8 cellular contexts compared by ENCODE assay signal in genomic region chr11:76859708-76860233, GRCh38. TPM values are rescaled to one million over a fixed set of nuclear protein-coding genes. Genes with fewer than 3 reads are reported as not detected.
DNase-seq lines count a peak whose midpoint lies in the region; ATAC-seq and TF ChIP-seq lines count a peak whose summit lies in the region.

No MANE protein-coding gene starts in this region.

- H3K9ac ChIP-seq in mesendoderm (ENCODE audit: low read length), result no peak overlapping the region

- peaks cover 4% of the 10 kb centered on the region for H3K36me3 Mint-ChIP-seq in activated T-cell treated with anti-CD3 and anti-CD28 coated beads, Interleukin-2, amount 50 U/mL, for 24 hours (ENCODE audit: low read depth)
- no peaks in the 10 kb centered on the region for H3K36me3 Mint-ChIP-seq in activated T-helper 17 cell treated with anti-CD3 and anti-CD28 coated beads, Interleukin-2, amount 50 U/mL, for 72 hours (ENCODE audit: low read depth)
- H3K36me3 Mint-ChIP-seq in chondrocyte (ENCODE audit: low read depth), result no peaks in the 10 kb centered on the region

- no peaks in the 10 kb centered on the region for H3K27me3 Mint-ChIP-seq in activated T-cell treated with anti-CD3 and anti-CD28 coated beads, Interleukin-2, amount 50 U/mL, for 24 hours
- no peaks in the 10 kb centered on the region for H3K27me3 Mint-ChIP-seq in activated T-helper 17 cell treated with anti-CD3 and anti-CD28 coated beads, Interleukin-2, amount 50 U/mL, for 72 hours
- H3K27me3 Mint-ChIP-seq in chondrocyte (ENCODE audit: low read depth), result no peaks in the 10 kb centered on the region

- H3K23ac ChIP-seq in mesendoderm (ENCODE audit: low read length), result no peak overlapping the region

- H2BK120ac ChIP-seq in mesendoderm (ENCODE audit: low read depth, low read length), result no peak overlapping the region

- no peak overlapping the region for H3K56ac ChIP-seq in mesendoderm (ENCODE audit: low read length)

- no peak for ATAC-seq in activated T-helper 17 cell treated with anti-CD3 and anti-CD28 coated beads, Interleukin-2, amount 50 U/mL, for 72 hours (replicated peaks)

- H3K4me3 ChIP-seq in mesendoderm (ENCODE audit: low read length) (no peak overlapping the region), thymus (ENCODE audit: low read length) (peak overlapping the region; percentile 82)

- H3K18ac ChIP-seq in mesendoderm (ENCODE audit: low read length), result peak overlapping the region; percentile 25

- WGBS in mesendoderm (ENCODE audit: extremely low coverage, insufficient coverage, low lambda C conversion rate), result no CpG with 5 or more reads among the region's 14 CpGs
- WGBS in thymus, result 97% methylated on average over 14 of the region's 14 CpGs

- H3K9me3 Mint-ChIP-seq in activated T-cell treated with anti-CD3 and anti-CD28 coated beads, Interleukin-2, amount 50 U/mL, for 24 hours, result no peaks in the 10 kb centered on the region
- H3K9me3 Mint-ChIP-seq in activated T-helper 17 cell treated with anti-CD3 and anti-CD28 coated beads, Interleukin-2, amount 50 U/mL, for 72 hours, result no peaks in the 10 kb centered on the region
- H3K9me3 Mint-ChIP-seq in chondrocyte (ENCODE audit: low read depth), result no peaks in the 10 kb centered on the region

- no peaks in the 10 kb centered on the region for H3K79me2 ChIP-seq in mesendoderm (ENCODE audit: control insufficient read depth, insufficient read depth, low read length)

- no peaks in the 10 kb centered on the region for H3K27me3 ChIP-seq in mesendoderm (ENCODE audit: insufficient read depth, low read length, poor library complexity)
- H3K27me3 ChIP-seq in thymus (ENCODE audit: control insufficient read depth, insufficient read depth), result no peaks in the 10 kb centered on the region

- no peak overlapping the region for H3K4ac ChIP-seq in mesendoderm (ENCODE audit: low read depth, low read length)

- H4K5ac ChIP-seq in mesendoderm (ENCODE audit: low read length), result no peak overlapping the region

- H3K4me1 Mint-ChIP-seq in activated T-cell treated with anti-CD3 and anti-CD28 coated beads, Interleukin-2, amount 50 U/mL, for 24 hours (ENCODE audit: low read depth), result peaks cover 37% of the 10 kb centered on the region
- H3K4me1 Mint-ChIP-seq in activated T-helper 17 cell treated with anti-CD3 and anti-CD28 coated beads, Interleukin-2, amount 50 U/mL, for 72 hours, result peaks cover 13% of the 10 kb centered on the region
- H3K4me1 Mint-ChIP-seq in chondrocyte (ENCODE audit: low read depth), result peaks cover 12% of the 10 kb centered on the region

- no peak overlapping the region for H2BK5ac ChIP-seq in mesendoderm (ENCODE audit: low read length)

- H3K4me3 Mint-ChIP-seq in activated T-cell treated with anti-CD3 and anti-CD28 coated beads, Interleukin-2, amount 50 U/mL, for 24 hours, result peak overlapping the region; percentile 78
- H3K4me3 Mint-ChIP-seq in activated T-helper 17 cell treated with anti-CD3 and anti-CD28 coated beads, Interleukin-2, amount 50 U/mL, for 72 hours, result peak overlapping the region; percentile 88
- no peak overlapping the region for H3K4me3 Mint-ChIP-seq in chondrocyte (ENCODE audit: unreplicated experiment)

- H3K79me1 ChIP-seq in mesendoderm (ENCODE audit: low read length), result no peaks in the 10 kb centered on the region

- TF ChIP-seq CTCF in chondrocyte (IDR thresholded peaks at IDR 0.05), result no peak

- H3K36me3 ChIP-seq in mesendoderm (ENCODE audit: control insufficient read depth, insufficient read depth, low read length), result no peaks in the 10 kb centered on the region
- no peaks in the 10 kb centered on the region for H3K36me3 ChIP-seq in thymus (ENCODE audit: control insufficient read depth, insufficient read depth)

- H3K27ac ChIP-seq in mesendoderm (ENCODE audit: low read depth, low read length) (no peak overlapping the region), thymus (ENCODE audit: low read depth) (peak overlapping the region; percentile 31)

- no peak overlapping the region for H3K4me2 ChIP-seq in mesendoderm (ENCODE audit: low read length)

- no peak overlapping the region for H2AK5ac ChIP-seq in mesendoderm (ENCODE audit: low read length)

- peak overlapping the region; percentile 6 for H3K27ac Mint-ChIP-seq in activated T-cell treated with anti-CD3 and anti-CD28 coated beads, Interleukin-2, amount 50 U/mL, for 24 hours
- H3K27ac Mint-ChIP-seq in activated T-helper 17 cell treated with anti-CD3 and anti-CD28 coated beads, Interleukin-2, amount 50 U/mL, for 72 hours, result no peak overlapping the region
- H3K27ac Mint-ChIP-seq in chondrocyte (ENCODE audit: unreplicated experiment), result no peak overlapping the region

- no peak overlapping the region for H2BK15ac ChIP-seq in mesendoderm (replicated peaks; ENCODE audit: low read depth)

- H3K4me1 ChIP-seq in mesendoderm (ENCODE audit: control insufficient read depth, low read depth, low read length), result peaks cover 2% of the 10 kb centered on the region
- H3K4me1 ChIP-seq in thymus (ENCODE audit: control insufficient read depth, insufficient read depth, low read length), result peaks cover 8% of the 10 kb centered on the region

- no peaks in the 10 kb centered on the region for H3K9me3 ChIP-seq in thymus (ENCODE audit: control insufficient read depth)

- H4K8ac ChIP-seq in mesendoderm (ENCODE audit: low read depth, low read length), result no peak overlapping the region

- no peak for DNase-seq in activated T-cell treated with anti-CD3 and anti-CD28 coated beads, Interleukin-2, amount 50 U/mL, for 24 hours
- DNase-seq in activated T-cell treated with anti-CD3 and anti-CD28 coated beads, Interleukin-2, amount 50 U/mL, for 1 hour, result no peak
- DNase-seq in mesendoderm, result no peak
- DNase-seq in chondrocyte (ENCODE audit: low spot score), result no peak
- no peak for DNase-seq in germinal center (ENCODE audit: low spot score)
- DNase-seq in stimulated activated naive CD4-positive, alpha-beta T cell (lab: John Stamatoyannopoulos, UW), result no peak

RNA-seq across cellular contexts. Expression of gene ACER3, which starts 0.9 kb away (rescaled TPM):
- 10 to 100 TPM; 13.0 to 17.0 TPM for total RNA-seq in activated T-helper 17 cell treated with anti-CD3 and anti-CD28 coated beads, Interleukin-2, amount 50 U/mL, for 72 hours
- 9.5 TPM for polyA plus RNA-seq in mesendoderm (2013, experiment 1 of 2)
- 9.0 TPM for polyA plus RNA-seq in mesendoderm (2013, experiment 2 of 2)
- 4.8 TPM for polyA plus RNA-seq in thymus
- 15.8 to 17.9 TPM (median 16.0 TPM) in 3 replicates for total RNA-seq in chondrocyte
